1 cellular context compared by ENCODE assay signal in the genomic region with DNA sequence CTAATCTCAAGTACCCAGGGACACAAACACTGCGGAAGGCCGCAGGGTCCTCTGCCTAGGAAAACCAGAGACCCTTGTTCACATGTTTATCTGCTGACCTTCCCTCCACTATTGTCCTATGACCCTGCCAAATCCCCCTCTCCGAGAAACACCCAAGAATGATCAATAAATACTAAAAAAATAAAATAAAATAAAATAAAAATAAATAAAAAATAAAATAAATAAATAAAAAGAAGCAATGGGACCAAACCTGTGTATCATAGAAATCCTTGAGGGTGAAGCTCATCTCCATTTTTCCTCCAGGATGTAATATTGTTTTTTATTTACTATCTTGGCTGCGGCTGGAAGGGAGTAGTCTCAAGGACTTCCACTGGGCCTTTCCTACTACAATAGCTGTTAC.
DNase-seq lines count a peak whose midpoint lies in the region; ATAC-seq and TF ChIP-seq lines count a peak whose summit lies in the region.
"Not testable (repeated sequence)": the region's sequence is repeated elsewhere in the genome, so short reads cannot be mapped to it uniquely, and the experiment has no call there.

No MANE protein-coding gene starts in this region.

- not testable (repeated sequence) for TF ChIP-seq CTCF in WTC11 (IDR thresholded peaks at IDR 0.05)

- ATAC-seq in WTC11, result not testable (repeated sequence)

- H3K27ac Mint-ChIP-seq in WTC11, result not testable (repeated sequence)

- peaks cover 18% of the 10 kb centered on the region for H3K4me1 Mint-ChIP-seq in WTC11

- peaks cover 11% of the 10 kb centered on the region; the same call in 1 of the 2 replicates for H3K27me3 Mint-ChIP-seq in WTC11 (ENCODE audit: low read depth)

- not testable (repeated sequence) for DNase-seq in WTC11 (ENCODE audit: low spot score)

- peaks cover 13% of the 10 kb centered on the region for H3K9me3 Mint-ChIP-seq in WTC11

- H3K4me3 Mint-ChIP-seq in WTC11, result not testable (repeated sequence)

- POLR2A ChIA-PET in WTC11 (lab: Charles Lee), result not testable (repeated sequence)

- H3K36me3 Mint-ChIP-seq in WTC11, result not testable (repeated sequence)

- CTCF ChIA-PET in WTC11 (lab: Charles Lee), result not testable (repeated sequence)

TF ChIP-seq in WTC11, 78 proteins besides CTCF, POLR2A, EP300 and RAD21:
- TF ChIP-seq HMGA2 (CRISPR knock-in tag; IDR thresholded peaks at IDR 0.05), result peak; percentile 91
